2 cellular contexts compared by ENCODE assay signal in the genomic region with DNA sequence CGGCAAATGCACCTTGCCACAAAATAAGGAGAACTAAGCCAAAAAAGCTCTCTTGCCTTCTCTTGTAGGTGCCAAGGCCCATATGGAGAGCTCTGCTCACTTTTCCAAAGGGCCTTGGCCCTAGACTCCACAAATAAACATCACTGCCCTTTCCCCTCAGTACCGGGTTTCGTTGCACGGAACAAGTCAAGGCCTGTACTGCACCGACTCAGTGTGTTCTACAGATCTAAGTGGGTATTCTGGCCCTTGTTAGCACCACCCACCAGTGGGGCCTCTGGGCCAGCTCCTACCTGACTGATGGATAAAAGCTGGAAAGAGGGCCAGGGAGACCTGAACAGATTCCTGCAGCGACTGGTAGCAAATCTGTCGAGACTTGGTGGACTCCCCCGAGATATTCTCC.
TF ChIP-seq lines count a peak whose summit lies in the region.

No MANE protein-coding gene starts in this region.

TF ChIP-seq in liver, 16 proteins besides CTCF, POLR2A, EP300 and RAD21:
- TF ChIP-seq GABPA (IDR thresholded peaks at IDR 0.05 in 1 of 2, conservative IDR thresholded peaks at IDR 0.05 in 1 of 2) (no peak), HNF4A (conservative IDR thresholded peaks at IDR 0.05) (peak; percentile 21 to 33), RXRA (IDR thresholded peaks at IDR 0.05) (peak in 1 of 2 donors; percentile 16), SP1 (IDR thresholded peaks at IDR 0.05) (no peak), NR2F2 (IDR thresholded peaks at IDR 0.05) (no peak)
- TF ChIP-seq, protein P1, sequence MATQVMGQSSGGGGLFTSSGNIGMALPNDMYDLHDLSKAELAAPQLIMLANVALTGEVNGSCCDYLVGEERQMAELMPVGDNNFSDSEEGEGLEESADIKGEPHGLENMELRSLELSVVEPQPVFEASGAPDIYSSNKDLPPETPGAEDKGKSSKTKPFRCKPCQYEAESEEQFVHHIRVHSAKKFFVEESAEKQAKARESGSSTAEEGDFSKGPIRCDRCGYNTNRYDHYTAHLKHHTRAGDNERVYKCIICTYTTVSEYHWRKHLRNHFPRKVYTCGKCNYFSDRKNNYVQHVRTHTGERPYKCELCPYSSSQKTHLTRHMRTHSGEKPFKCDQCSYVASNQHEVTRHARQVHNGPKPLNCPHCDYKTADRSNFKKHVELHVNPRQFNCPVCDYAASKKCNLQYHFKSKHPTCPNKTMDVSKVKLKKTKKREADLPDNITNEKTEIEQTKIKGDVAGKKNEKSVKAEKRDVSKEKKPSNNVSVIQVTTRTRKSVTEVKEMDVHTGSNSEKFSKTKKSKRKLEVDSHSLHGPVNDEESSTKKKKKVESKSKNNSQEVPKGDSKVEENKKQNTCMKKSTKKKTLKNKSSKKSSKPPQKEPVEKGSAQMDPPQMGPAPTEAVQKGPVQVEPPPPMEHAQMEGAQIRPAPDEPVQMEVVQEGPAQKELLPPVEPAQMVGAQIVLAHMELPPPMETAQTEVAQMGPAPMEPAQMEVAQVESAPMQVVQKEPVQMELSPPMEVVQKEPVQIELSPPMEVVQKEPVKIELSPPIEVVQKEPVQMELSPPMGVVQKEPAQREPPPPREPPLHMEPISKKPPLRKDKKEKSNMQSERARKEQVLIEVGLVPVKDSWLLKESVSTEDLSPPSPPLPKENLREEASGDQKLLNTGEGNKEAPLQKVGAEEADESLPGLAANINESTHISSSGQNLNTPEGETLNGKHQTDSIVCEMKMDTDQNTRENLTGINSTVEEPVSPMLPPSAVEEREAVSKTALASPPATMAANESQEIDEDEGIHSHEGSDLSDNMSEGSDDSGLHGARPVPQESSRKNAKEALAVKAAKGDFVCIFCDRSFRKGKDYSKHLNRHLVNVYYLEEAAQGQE (IDR thresholded peaks at IDR 0.05), result no peak
TF ChIP-seq in liver: peak in this region for 2.

TF ChIP-seq in HepG2, 621 proteins besides CTCF, POLR2A, EP300 and RAD21:
- no peak for TF ChIP-seq ETV5 (CRISPR knock-in tag; IDR thresholded peaks at IDR 0.05; ENCODE audit: borderline replicate concordance)
- TF ChIP-seq KLF13 (CRISPR knock-in tag; IDR thresholded peaks at IDR 0.05), result no peak
- TF ChIP-seq NFKBIZ (CRISPR knock-in tag; IDR thresholded peaks at IDR 0.05), result no peak
- no peak for TF ChIP-seq ZBTB7B (CRISPR knock-in tag; IDR thresholded peaks at IDR 0.05)
- TF ChIP-seq HNRNPL (IDR thresholded peaks at IDR 0.05; ENCODE audit: low read depth, low read length), result no peak
- no peak for TF ChIP-seq SNAPC5 (CRISPR knock-in tag; IDR thresholded peaks at IDR 0.05; ENCODE audit: borderline replicate concordance)
- no peak for TF ChIP-seq ZNF556 (CRISPR knock-in tag; IDR thresholded peaks at IDR 0.05; ENCODE audit: borderline replicate concordance)
- no peak for TF ChIP-seq KAT8 (CRISPR knock-in tag; IDR thresholded peaks at IDR 0.05)
- no peak for TF ChIP-seq SUZ12 (IDR thresholded peaks at IDR 0.05; ENCODE audit: low read depth, low read length)
- TF ChIP-seq ZC3H4 (CRISPR knock-in tag; IDR thresholded peaks at IDR 0.05; ENCODE audit: borderline replicate concordance), result no peak
- TF ChIP-seq JDP2 (CRISPR knock-in tag; IDR thresholded peaks at IDR 0.05; ENCODE audit: borderline replicate concordance), result no peak
- TF ChIP-seq RARG (CRISPR knock-in tag; IDR thresholded peaks at IDR 0.05; ENCODE audit: low read depth), result no peak
- no peak for TF ChIP-seq ZNF10 (CRISPR knock-in tag; IDR thresholded peaks at IDR 0.05; ENCODE audit: borderline replicate concordance, low read depth)
- TF ChIP-seq ZMAT3 (CRISPR knock-in tag; conservative IDR thresholded peaks at IDR 0.05), result no peak
